Comparison of ENCODE assay signal across 8 cellular contexts in genomic region chr10:63720072-63720537, GRCh38.
DNase-seq lines count a peak whose midpoint lies in the region; ATAC-seq, FAIRE-seq and TF ChIP-seq lines count a peak whose summit lies in the region.

No MANE protein-coding gene starts in this region.

- H2AFZ ChIP-seq in IMR-90 (replicated peaks; ENCODE audit: low read length, poor library complexity) (no peak overlapping the region), astrocyte (ENCODE audit: low read depth, low read length) (no peak overlapping the region)

- no peak overlapping the region for H3K4me2 ChIP-seq in IMR-90 (ENCODE audit: low read depth, low read length)
- H3K4me2 ChIP-seq in astrocyte (ENCODE audit: low read length), result peak overlapping the region; percentile 31

- H3K4me3 Mint-ChIP-seq in astrocyte (ENCODE audit: unreplicated experiment), result no peak overlapping the region

- no peaks in the 10 kb centered on the region for H3K79me2 ChIP-seq in astrocyte (ENCODE audit: insufficient read depth, low read length)

- peak overlapping the region; percentile 62 for H3K27ac Mint-ChIP-seq in astrocyte (ENCODE audit: unreplicated experiment)

- no peak overlapping the region for H3K14ac ChIP-seq in IMR-90 (replicated peaks; ENCODE audit: low read depth, low read length)

- POLR2A ChIA-PET in IMR-90 (lab: Charles Lee; ENCODE audit: unreplicated experiment), result no interaction called here

- no peak overlapping the region for H3K18ac ChIP-seq in IMR-90 (ENCODE audit: low read depth, low read length)

- H3K56ac ChIP-seq in IMR-90 (ENCODE audit: extremely low read depth, insufficient read depth, low read length), result no peak overlapping the region

- no peaks in the 10 kb centered on the region for H4K20me1 ChIP-seq in IMR-90 (ENCODE audit: insufficient read depth, low read length)
- no peaks in the 10 kb centered on the region for H4K20me1 ChIP-seq in astrocyte (ENCODE audit: insufficient read depth, low read length)

- peaks cover 1% of the 10 kb centered on the region for H3K27me3 Mint-ChIP-seq in astrocyte (ENCODE audit: low read depth, unreplicated experiment)

- no peak overlapping the region for H2BK5ac ChIP-seq in IMR-90 (ENCODE audit: low read depth, low read length, poor library complexity, severe bottlenecking)

- WGBS in IMR-90 (ENCODE audit: extremely low coverage in 2 of 2, insufficient read length in 1 of 2), 2 experiments, result no CpG with 5 or more reads among the region's 6 CpGs

- H3K79me1 ChIP-seq in IMR-90 (ENCODE audit: low read depth in 1 of 2, low read length in 2 of 2), result no peaks in the 10 kb centered on the region

- peak; percentile 53 for ATAC-seq in GM18517 (IDR thresholded peaks at IDR 0.05; ENCODE audit: unreplicated experiment)
- peak; percentile 69 for ATAC-seq in IMR-90 (ENCODE audit: low read depth)

- dilution Hi-C loops in IMR-90 (cut with HindIII; ENCODE audit: low sequenced_read_pairs, unreplicated experiment), result loop anchor here (25.0 kb wide), 1 partner anchor 558 kb away; no protein-coding TSS in a partner anchor

- H3K36me3 ChIP-seq in BE2C (no peaks in the 10 kb centered on the region; the same call in 1 of the 2 replicates), IMR-90 (ENCODE audit: control insufficient read depth, insufficient read depth, low read length) (no peaks in the 10 kb centered on the region), Peyer's patch (no peaks in the 10 kb centered on the region), astrocyte (ENCODE audit: insufficient read depth, low read length) (no peaks in the 10 kb centered on the region)

- TF ChIP-seq POLR2A in IMR-90 (IDR thresholded peaks at IDR 0.05; ENCODE audit: low read depth, low read length) (no peak), Peyer's patch (IDR thresholded peaks at IDR 0.05) (no peak)

- TF ChIP-seq CTCF in BE2C (IDR thresholded peaks at IDR 0.05; ENCODE audit: low read depth, low read length) (peak; percentile 90), IMR-90 (conservative IDR thresholded peaks at IDR 0.05; ENCODE audit: low read depth, low read length) (peak; percentile 96), Peyer's patch (IDR thresholded peaks at IDR 0.05) (peak; percentile 79 to 99 (median 98)), astrocyte (IDR thresholded peaks at IDR 0.05; ENCODE audit: insufficient read depth, low read depth, low read length) (peak; percentile 99)

- H3K27me3 ChIP-seq in BE2C (no peaks in the 10 kb centered on the region), IMR-90 (ENCODE audit: control insufficient read depth, insufficient read depth, low read length) (peaks cover 7% of the 10 kb centered on the region), Peyer's patch (no peaks in the 10 kb centered on the region), astrocyte (ENCODE audit: insufficient read depth, low read length) (no peaks in the 10 kb centered on the region)

- FAIRE-seq in astrocyte (lab: Jason Lieb, UNC), result no peak

- H2BK120ac ChIP-seq in IMR-90 (ENCODE audit: low read depth, low read length), result no peak overlapping the region

- no peak overlapping the region for H3K4ac ChIP-seq in IMR-90 (ENCODE audit: low read depth, low read length)

- H3K27ac ChIP-seq in IMR-90 (ENCODE audit: insufficient read depth, low read length) (no peak overlapping the region), Peyer's patch (no peak overlapping the region), astrocyte (ENCODE audit: low read depth, low read length) (no peak overlapping the region)

- intact Hi-C loops in IMR-90 (cut with micrococcal nuclease), result loop anchor here (2.0 kb wide), 3 partner anchors 91 to 553 kb away; no protein-coding TSS in a partner anchor

- BruUV-seq in IMR-90 (replicated peaks; lab: Mats Ljungman, UMichigan), result no TSS peak

- no peak overlapping the region for H4K8ac ChIP-seq in IMR-90 (ENCODE audit: low read depth in 2 of 2, low read length in 2 of 2)

- no peak overlapping the region for H4K91ac ChIP-seq in IMR-90 (ENCODE audit: insufficient read depth, low read depth, low read length)

- peaks cover 19% of the 10 kb centered on the region for H3K4me1 Mint-ChIP-seq in astrocyte (ENCODE audit: low read depth, unreplicated experiment)

- no peak overlapping the region for H2AK9ac ChIP-seq in IMR-90 (replicated peaks; ENCODE audit: low read depth, low read length, poor library complexity)

- peaks cover 3% of the 10 kb centered on the region; the same call in 1 of the 2 replicates for H3K9me1 ChIP-seq in IMR-90 (ENCODE audit: insufficient read depth, low read length)

- in situ Hi-C loops in IMR-90 (cut with MboI; ENCODE audit: low sequenced_read_pairs), result loop anchor here (5.0 kb wide), 1 partner anchor 553 kb away; no protein-coding TSS in a partner anchor

- H2BK15ac ChIP-seq in IMR-90 (ENCODE audit: low read depth, low read length), result no peak overlapping the region

- H3K4me1 ChIP-seq in BE2C, result peaks cover 46% of the 10 kb centered on the region
- no peaks in the 10 kb centered on the region for H3K4me1 ChIP-seq in IMR-90 (ENCODE audit: control insufficient read depth, insufficient read depth, low read length)
- H3K4me1 ChIP-seq in Peyer's patch, result peaks cover 0 to 13% (median 0%) of the 10 kb centered on the region in 4 donors
- H3K4me1 ChIP-seq in astrocyte (ENCODE audit: insufficient read depth, low read length), result peaks cover 9% of the 10 kb centered on the region

- no peak overlapping the region for H4K5ac ChIP-seq in IMR-90 (ENCODE audit: low read depth, low read length)

- H3K36me3 Mint-ChIP-seq in astrocyte (ENCODE audit: low read depth, unreplicated experiment), result no peaks in the 10 kb centered on the region

- peak; percentile 93 for TF ChIP-seq RAD21 in IMR-90 (IDR thresholded peaks at IDR 0.05; ENCODE audit: low read length)

- H2AK5ac ChIP-seq in IMR-90 (ENCODE audit: low read depth, low read length), result no peak overlapping the region

- CTCF ChIA-PET in IMR-90 (lab: Yijun Ruan, JAX), result interaction anchor here (0.6 to 3.6 kb wide), 25 partner anchors 13 to 1738 kb away, joined by 3 to 35 read pairs (median 3); no protein-coding TSS in a partner anchor

- H2BK20ac ChIP-seq in IMR-90 (ENCODE audit: low read depth, low read length), result no peak overlapping the region

- no peak overlapping the region for H3K23ac ChIP-seq in IMR-90 (ENCODE audit: low read depth, low read length)

- DNase-seq in BE2C (no peak), IMR-90 (peak; percentile 45), Peyer's patch (peak in 2 of 3 donors; percentile 49 to 81), astrocyte (ENCODE audit: low read depth) (no peak), inferior parietal cortex (ENCODE audit: extremely low spot score) (peak; percentile 85), HuH-7 (ENCODE audit: low spot score) (no peak)
- DNase-seq in stimulated activated CD4-positive, alpha-beta T cell treated with anti-CD3 and anti-CD28 coated beads, Interleukin-2, amount 100 ng/mL, for 48 hours, result peak; percentile 44

- no peaks in the 10 kb centered on the region for H3K9me3 Mint-ChIP-seq in astrocyte (ENCODE audit: unreplicated experiment)

- H3K4me3 ChIP-seq in BE2C (ENCODE audit: low read depth, low read length) (no peak overlapping the region), IMR-90 (ENCODE audit: insufficient read depth, low read depth, low read length) (no peak overlapping the region), Peyer's patch (no peak overlapping the region), astrocyte (ENCODE audit: insufficient read depth, low read depth, low read length) (no peak overlapping the region)

- H3K9me3 ChIP-seq in BE2C, result no peaks in the 10 kb centered on the region
- no peaks in the 10 kb centered on the region for H3K9me3 ChIP-seq in IMR-90 (ENCODE audit: control insufficient read depth, insufficient read depth, low read length)
- no peaks in the 10 kb centered on the region for H3K9me3 ChIP-seq in Peyer's patch
- no peaks in the 10 kb centered on the region for H3K9me3 ChIP-seq in astrocyte (ENCODE audit: insufficient read depth, low read depth, low read length)

- H3K9ac ChIP-seq in IMR-90 (ENCODE audit: low read depth, low read length) (no peak overlapping the region), astrocyte (ENCODE audit: low read length) (no peak overlapping the region)

TF ChIP-seq in IMR-90, 13 proteins besides CTCF, POLR2A, EP300 and RAD21:
- TF ChIP-seq MXI1 (IDR thresholded peaks at IDR 0.05; ENCODE audit: borderline replicate concordance, low read depth, low read length), result no peak
- no peak for TF ChIP-seq BHLHE40 (IDR thresholded peaks at IDR 0.05; ENCODE audit: low read depth, low read length)
- no peak for TF ChIP-seq USF2 (IDR thresholded peaks at IDR 0.05; ENCODE audit: low read depth, low read length)
- TF ChIP-seq NFE2L2 (IDR thresholded peaks at IDR 0.05; ENCODE audit: low read depth, low read length), result no peak
- peak; percentile 91 for TF ChIP-seq SMC3 (IDR thresholded peaks at IDR 0.05; ENCODE audit: low read depth, low read length)
- TF ChIP-seq FOS (IDR thresholded peaks at IDR 0.05; ENCODE audit: low read depth, low read length), result no peak

Comparison
In these comparisons a context has a peak if more than half of its experiments do, and no peak if none do; other contexts are left out.
1. DNase-seq: peak in IMR-90 (single experiment), Peyer's patch (2 of 3), inferior parietal cortex (single experiment) and stimulated activated CD4-positive, alpha-beta T cell treated with anti-CD3 and anti-CD28 coated beads, Interleukin-2, amount 100 ng/mL, for 48 hours (2 of 2); none in BE2C (single experiment), astrocyte (single experiment) and HuH-7 (single experiment).
2. Peak in every context shown above with its lines, with median percentiles within 50 percentile points of each other: CTCF ChIP-seq.